Comparison of ENCODE assay signal across 24 cellular contexts in genomic region chr10:29524294-29524693, GRCh38.
DNase-seq lines count a peak whose midpoint lies in the region; ATAC-seq, FAIRE-seq and TF ChIP-seq lines count a peak whose summit lies in the region.
"Had no signal": no experiment of that assay in that cellular context is flagged by ENCODE, and none has a peak within 500 bp of the region (broad histone marks: within the 10 kb centered on the region; RNA-seq: fewer than 3 reads in every experiment).

No MANE protein-coding gene starts in this region.

- H3K4me3 ChIP-seq in ascending aorta: no peak overlapping the region
- H3K4me3 ChIP-seq in mucosa of rectum (ENCODE audit: low read length in 2 of 2): no peak overlapping the region
- no peak overlapping the region for H3K4me3 ChIP-seq in gastrocnemius medialis
- H3K4me3 ChIP-seq: GM23248, HAP-1, MG63, SJCRH30 had no signal

- H3K9me3 Mint-ChIP-seq in endothelial cell (ENCODE audit: unreplicated experiment): no peaks in the 10 kb centered on the region
- H3K9me3 Mint-ChIP-seq: CD14-positive monocyte had no signal

- peaks cover 0 to 15% of the 10 kb centered on the region in 2 donors for H3K4me1 ChIP-seq in ascending aorta
- peaks cover 8 to 11% of the 10 kb centered on the region in 2 donors for H3K4me1 ChIP-seq in mucosa of rectum (ENCODE audit: control insufficient read depth in 2 of 2, insufficient read depth in 2 of 2, low read length in 2 of 2)
- H3K4me1 ChIP-seq in gastrocnemius medialis: peaks cover 65 to 70% of the 10 kb centered on the region in 2 donors
- H3K4me1 ChIP-seq: HAP-1, SJCRH30 had no signal

- no peaks in the 10 kb centered on the region for H3K27me3 Mint-ChIP-seq in endothelial cell (ENCODE audit: unreplicated experiment)

- peaks cover 43% of the 10 kb centered on the region for H3K36me3 Mint-ChIP-seq in endothelial cell (ENCODE audit: low read depth, unreplicated experiment)

- peaks cover 9% of the 10 kb centered on the region for H3K4me1 Mint-ChIP-seq in endothelial cell (ENCODE audit: unreplicated experiment)
- H3K4me1 Mint-ChIP-seq: CD14-positive monocyte had no signal

- FAIRE-seq in H54 (lab: Jason Lieb, UNC): no peak
- FAIRE-seq: A204.1, D721Med, GM19239, RCC 7860 had no signal

- no peaks in the 10 kb centered on the region for H3K9me3 ChIP-seq in ascending aorta
- no peaks in the 10 kb centered on the region for H3K9me3 ChIP-seq in mucosa of rectum (ENCODE audit: control insufficient read depth in 2 of 2, low read length in 2 of 2)
- no peaks in the 10 kb centered on the region for H3K9me3 ChIP-seq in gastrocnemius medialis
- H3K9me3 ChIP-seq: HAP-1, MG63, SJCRH30 had no signal

- intact Hi-C loops in ascending aorta (cut with DNase I) (loop anchor here (10.0 kb wide), 1 partner anchor 211 kb away; no protein-coding TSS in a partner anchor), gastrocnemius medialis (cut with DNase I; ENCODE audit: low total_unique reads) (loop anchor here (10.0 kb wide), 1 partner anchor 211 kb away; no protein-coding TSS in a partner anchor)

- peaks cover 55 to 70% of the 10 kb centered on the region in 2 donors for H3K36me3 ChIP-seq in ascending aorta
- H3K36me3 ChIP-seq in mucosa of rectum (ENCODE audit: control insufficient read depth in 2 of 2, insufficient read depth in 2 of 2, low read length in 2 of 2): peaks cover 19 to 26% of the 10 kb centered on the region in 2 donors
- H3K36me3 ChIP-seq in gastrocnemius medialis: peaks cover 0 to 64% of the 10 kb centered on the region in 2 donors
- H3K36me3 ChIP-seq: HAP-1, MG63 had no signal

- no peak overlapping the region for H3K27ac Mint-ChIP-seq in endothelial cell (ENCODE audit: unreplicated experiment)

- TF ChIP-seq POLR2A in gastrocnemius medialis (IDR thresholded peaks at IDR 0.05) (no peak), H54 (IDR thresholded peaks at IDR 0.05; ENCODE audit: low read depth, low read length) (no peak)

- DNase-seq in ascending aorta (ENCODE audit: low spot score in 2 of 2) (no peak), endothelial cell (ENCODE audit: low spot score) (no peak), gastrocnemius medialis (no peak), H54 (ENCODE audit: insufficient read length, low spot score) (no peak)
- DNase-seq: DMS53, GDM1, GM23248, MG63, NCI-H1417, NCI-H187, NCI-H446 treated with DMSO at 0.1 percent for 48 hours, NCI-H526 treated with DMSO at 0.1 percent for 48 hours, OCI-M1, SJCRH30 had no signal

- H3K9ac ChIP-seq in mucosa of rectum (ENCODE audit: low read depth in 1 of 2, low read length in 2 of 2): peak overlapping the region in 1 of 2 donors; percentile 28
- H3K9ac ChIP-seq: GM23248 had no signal

- H3K27me3 ChIP-seq in ascending aorta (no peaks in the 10 kb centered on the region), mucosa of rectum (ENCODE audit: control insufficient read depth in 2 of 2, insufficient read depth in 2 of 2, low read length in 2 of 2) (no peaks in the 10 kb centered on the region), gastrocnemius medialis (no peaks in the 10 kb centered on the region)
- H3K27me3 ChIP-seq: MG63, SJCRH30 had no signal

- in situ Hi-C loops in gastrocnemius medialis (cut with MboI; ENCODE audit: low sequenced_read_pairs in 4 of 4): loop anchor here in 1 of 4 donors (25.0 kb wide), 1 partner anchor 1138 kb away; no protein-coding TSS in a partner anchor

- peak in 1 of 2 donors; percentile 12 for ATAC-seq in gastrocnemius medialis
- ATAC-seq in HG02623 (IDR thresholded peaks at IDR 0.05; ENCODE audit: unreplicated experiment): no peak
- no peak for ATAC-seq in HG02973 (IDR thresholded peaks at IDR 0.05; ENCODE audit: unreplicated experiment)
- ATAC-seq in HG03432 (IDR thresholded peaks at IDR 0.05; ENCODE audit: unreplicated experiment): no peak

- H3K27ac ChIP-seq in ascending aorta (peak overlapping the region; percentile 22 to 64), mucosa of rectum (ENCODE audit: low read depth in 2 of 2, low read length in 2 of 2) (peak overlapping the region; percentile 71 to 73), gastrocnemius medialis (peak overlapping the region; percentile 82 to 90 (median 87))
- H3K27ac ChIP-seq: GM23248, SJCRH30 had no signal

- TF ChIP-seq CTCF in ascending aorta (IDR thresholded peaks at IDR 0.05): no peak
- TF ChIP-seq CTCF in endothelial cell (IDR thresholded peaks at IDR 0.05; ENCODE audit: unreplicated experiment): no peak
- TF ChIP-seq CTCF in gastrocnemius medialis (IDR thresholded peaks at IDR 0.05 in 4 of 5, conservative IDR thresholded peaks at IDR 0.05 in 1 of 5): no peak

- H3K4me3 Mint-ChIP-seq in endothelial cell (ENCODE audit: unreplicated experiment): peak overlapping the region; percentile 76
- H3K4me3 Mint-ChIP-seq: CD14-positive monocyte had no signal
